Comparison of ENCODE assay signal across 12 cellular contexts in the genomic region with DNA sequence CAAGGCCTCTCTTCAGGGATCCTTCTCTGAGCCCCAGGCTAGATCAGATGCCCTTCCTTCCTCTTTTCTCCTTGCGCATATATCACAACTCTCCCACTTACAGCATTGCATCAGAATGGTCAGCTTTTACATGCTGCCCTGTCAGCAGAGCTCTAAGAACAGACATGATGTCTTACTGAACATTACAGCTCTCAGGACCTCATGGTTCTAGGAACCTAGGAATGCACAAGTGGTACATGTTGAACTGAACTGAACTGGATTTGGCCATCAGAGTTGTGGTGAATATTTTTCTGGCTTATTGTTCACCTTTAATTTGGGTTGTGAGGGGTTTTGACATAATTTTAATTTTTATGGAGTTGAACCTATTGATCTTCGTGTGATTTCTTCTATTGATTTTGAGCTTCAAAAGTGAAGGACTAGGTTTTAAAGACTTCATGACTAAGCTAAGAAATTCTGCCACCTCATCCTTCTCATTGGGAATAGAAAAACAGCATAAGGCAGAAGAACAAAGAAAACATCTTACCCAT. TPM values are rescaled to one million over a fixed set of nuclear protein-coding genes. Genes with fewer than 3 reads are reported as not detected.
DNase-seq lines count a peak whose midpoint lies in the region; ATAC-seq and TF ChIP-seq lines count a peak whose summit lies in the region.
"Had no signal": no experiment of that assay in that cellular context is flagged by ENCODE, and none has a peak within 500 bp of the region (broad histone marks: within the 10 kb centered on the region; RNA-seq: fewer than 3 reads in every experiment).

No MANE protein-coding gene starts in this region.

- peaks cover 17% of the 10 kb centered on the region; the same call in 1 of the 2 replicates for H3F3A ChIP-seq in Loucy (ENCODE audit: low read depth)
- no peaks in the 10 kb centered on the region for H3F3A ChIP-seq in MM.1S (ENCODE audit: insufficient read depth, low read length)

- peak overlapping the region; percentile 44 for H3K27ac Mint-ChIP-seq in activated B cell treated with CpG ODN at 0.5 μM for 24 hours

- no peaks in the 10 kb centered on the region for H3K36me3 ChIP-seq in Loucy (ENCODE audit: insufficient read depth, low read length)
- no peaks in the 10 kb centered on the region for H3K36me3 ChIP-seq in left lung
- no peaks in the 10 kb centered on the region for H3K36me3 ChIP-seq in MM.1S (replicated peaks; ENCODE audit: insufficient read depth, low read length)
- no peaks in the 10 kb centered on the region for H3K36me3 ChIP-seq in uterus
- H3K36me3 ChIP-seq: vagina had no signal

- DNase-seq in CD1c-positive myeloid dendritic cell (ENCODE audit: extremely low spot score) (peak; percentile 81), activated B cell treated with CpG ODN at 0.5 μM for 24 hours (no peak), left lung (no peak), MM.1S (no peak), NCI-H446 (lab: John Stamatoyannopoulos, UW) (no peak), uterus (no peak), AG08396 (ENCODE audit: low spot score) (no peak)
- DNase-seq: COR-L47, SW 1271 had no signal

- H3K4me1 Mint-ChIP-seq in activated B cell treated with CpG ODN at 0.5 μM for 24 hours, result peaks cover 42% of the 10 kb centered on the region

- no peak overlapping the region for H3K27ac ChIP-seq in left lung
- no peak overlapping the region for H3K27ac ChIP-seq in MM.1S (ENCODE audit: low read length)
- no peak overlapping the region for H3K27ac ChIP-seq in uterus
- H3K27ac ChIP-seq: vagina had no signal

- H3K27me3 Mint-ChIP-seq in activated B cell treated with CpG ODN at 0.5 μM for 24 hours, result peaks cover 4% of the 10 kb centered on the region

- H3K4me2 ChIP-seq in Loucy (ENCODE audit: low read depth, low read length, poor library complexity, severe bottlenecking), result peak overlapping the region; percentile 73
- no peak overlapping the region for H3K4me2 ChIP-seq in MM.1S (ENCODE audit: low read depth, low read length)

- peak overlapping the region; percentile 71 for H3K9ac ChIP-seq in Loucy (ENCODE audit: low read depth, low read length, poor library complexity, severe bottlenecking)
- no peak overlapping the region for H3K9ac ChIP-seq in MM.1S (ENCODE audit: low read length)

- ATAC-seq in activated B cell treated with CpG ODN at 0.5 μM for 24 hours (ENCODE audit: low read depth), result no peak
- ATAC-seq in left lung, result peak; percentile 34
- ATAC-seq: left lobe of liver had no signal

- H3K4me3 ChIP-seq in Loucy (ENCODE audit: low read length, poor library complexity, severe bottlenecking) (peak overlapping the region; percentile 59), left lung (no peak overlapping the region), MM.1S (ENCODE audit: low read length) (no peak overlapping the region), uterus (no peak overlapping the region)
- H3K4me3 ChIP-seq: vagina had no signal

- H3K4me1 ChIP-seq in Loucy (ENCODE audit: insufficient read depth, low read length, poor library complexity, severe bottlenecking) (peaks cover 65% of the 10 kb centered on the region), left lung (peaks cover 3 to 13% of the 10 kb centered on the region in 2 donors), MM.1S (ENCODE audit: low read length) (no peaks in the 10 kb centered on the region), uterus (no peaks in the 10 kb centered on the region)

- H3K9me2 ChIP-seq in Loucy (replicated peaks; ENCODE audit: low read depth, low read length), result no peaks in the 10 kb centered on the region
- no peaks in the 10 kb centered on the region for H3K9me2 ChIP-seq in MM.1S (replicated peaks; ENCODE audit: insufficient read depth, low read length)

- peaks cover 5% of the 10 kb centered on the region for H3K9me3 Mint-ChIP-seq in activated B cell treated with CpG ODN at 0.5 μM for 24 hours

- intact Hi-C loops in activated B cell treated with CpG ODN at 0.5 μM for 24 hours (cut with micrococcal nuclease) (no loop called here), left lung (cut with DNase I) (no loop called here), uterus (cut with DNase I; ENCODE audit: low total_unique reads) (no loop called here)

- H4K20me1 ChIP-seq in Loucy (ENCODE audit: insufficient read depth, low read length, poor library complexity, severe bottlenecking), result no peaks in the 10 kb centered on the region
- no peaks in the 10 kb centered on the region for H4K20me1 ChIP-seq in MM.1S (ENCODE audit: insufficient read depth, low read length)

- CTCF ChIA-PET in activated B cell treated with CpG ODN at 0.5 μM for 24 hours (lab: Charles Lee), result no interaction called here

- TF ChIP-seq CTCF in Loucy (conservative IDR thresholded peaks at IDR 0.05; ENCODE audit: low read length) (no peak), activated B cell treated with CpG ODN at 0.5 μM for 24 hours (IDR thresholded peaks at IDR 0.05) (no peak), left lung (IDR thresholded peaks at IDR 0.05) (no peak), MM.1S (IDR thresholded peaks at IDR 0.05; ENCODE audit: low read length) (no peak), uterus (IDR thresholded peaks at IDR 0.05) (no peak)

- H3K36me3 Mint-ChIP-seq in activated B cell treated with CpG ODN at 0.5 μM for 24 hours (ENCODE audit: low read depth), result no peaks in the 10 kb centered on the region

- no peak for TF ChIP-seq POLR2A in uterus (IDR thresholded peaks at IDR 0.05)

- H2AFZ ChIP-seq in Loucy (ENCODE audit: low read length), result peak overlapping the region; percentile 49
- H2AFZ ChIP-seq in MM.1S (ENCODE audit: low read length), result no peak overlapping the region

- H3K27me3 ChIP-seq in Loucy (ENCODE audit: insufficient read depth, low read length, poor library complexity, severe bottlenecking) (no peaks in the 10 kb centered on the region), left lung (no peaks in the 10 kb centered on the region), MM.1S (replicated peaks; ENCODE audit: insufficient read depth, low read length) (no peaks in the 10 kb centered on the region), uterus (no peaks in the 10 kb centered on the region)
- H3K27me3 ChIP-seq: vagina had no signal

- H3K4me3 Mint-ChIP-seq in activated B cell treated with CpG ODN at 0.5 μM for 24 hours, result peak overlapping the region; percentile 21

- H3K79me2 ChIP-seq in Loucy (ENCODE audit: insufficient read depth, low read length), result no peaks in the 10 kb centered on the region
- no peaks in the 10 kb centered on the region for H3K79me2 ChIP-seq in MM.1S (ENCODE audit: low read length)

- H3K9me3 ChIP-seq in Loucy (ENCODE audit: insufficient read depth, low read depth, low read length) (no peaks in the 10 kb centered on the region), left lung (no peaks in the 10 kb centered on the region), MM.1S (replicated peaks; ENCODE audit: insufficient read depth, low read length) (no peaks in the 10 kb centered on the region), uterus (no peaks in the 10 kb centered on the region)
- H3K9me3 ChIP-seq: vagina had no signal

- POLR2A ChIA-PET in activated B cell treated with CpG ODN at 0.5 μM for 24 hours (lab: Charles Lee), result interaction anchor here (0.6 kb wide), 1 partner anchor 15 kb away, joined by 5 read pairs; no protein-coding TSS in a partner anchor

RNA-seq across cellular contexts. Expression of a gene that starts 37.7 kb away (rescaled TPM):
- not detected in 2 replicates for total RNA-seq in activated B cell treated with CpG ODN at 0.5 μM for 24 hours
- total RNA-seq in left lung, result 100 to 1,000 TPM in 1 of 2 donors, 10 to 100 TPM in 1; 83.2 to 136 TPM
- 100 to 1,000 TPM in 1 of 4 donors, 10 to 100 TPM in 3; 18.8 to 139 (median 28.8) TPM for total RNA-seq in uterus

Comparison
In these comparisons a context has a peak if more than half of its experiments do, and no peak if none do; other contexts are left out.
1. RNA of a gene that starts 37.7 kb away (total RNA-seq): 83.2 to 136 TPM in left lung and 18.8 to 139 TPM in uterus; not detected in activated B cell treated with CpG ODN at 0.5 μM for 24 hours; every median in the first group is over 10 times any median in the second.